Comparison of ENCODE assay signal across 24 cellular contexts in the genomic region with DNA sequence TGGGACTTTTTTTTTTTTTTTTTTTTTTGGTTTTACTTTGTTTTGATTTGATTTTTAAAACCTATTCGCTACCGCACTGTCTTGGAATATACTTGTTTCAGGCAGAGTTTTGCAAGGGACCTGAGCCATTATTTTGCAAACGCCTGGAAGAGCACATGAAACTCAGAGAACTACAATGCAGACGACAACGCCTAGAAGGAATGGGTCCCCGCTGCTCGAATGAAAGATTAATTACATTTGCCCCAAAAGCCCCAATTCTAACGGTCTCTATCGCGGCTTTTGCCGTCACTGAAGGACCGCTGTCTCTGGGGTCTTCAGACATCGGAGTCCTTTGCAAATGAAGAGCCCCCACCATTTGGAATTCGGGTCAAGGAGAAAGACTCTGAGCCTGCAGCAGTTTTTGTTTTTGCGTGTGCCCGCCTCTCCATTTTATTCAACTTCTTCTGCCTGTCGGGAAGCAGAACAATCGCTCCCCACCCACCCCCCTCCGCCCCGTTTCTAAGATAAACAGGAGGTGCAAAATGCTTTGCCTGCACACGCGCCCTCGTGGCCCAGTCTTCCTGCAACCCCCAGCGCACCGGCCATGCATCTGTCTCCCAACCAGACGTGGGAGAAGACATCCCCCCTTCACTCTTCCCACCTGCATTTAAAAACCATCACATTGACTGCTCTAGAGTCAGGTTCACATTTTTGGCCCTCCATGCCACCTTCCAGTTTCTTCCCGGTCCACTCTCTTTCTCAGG. TPM values are rescaled to one million over a fixed set of nuclear protein-coding genes. Genes with fewer than 3 reads are reported as not detected.
DNase-seq lines count a peak whose midpoint lies in the region; ATAC-seq, FAIRE-seq and TF ChIP-seq lines count a peak whose summit lies in the region.
"Had no signal": no experiment of that assay in that cellular context is flagged by ENCODE, and none has a peak within 500 bp of the region (broad histone marks: within the 10 kb centered on the region; RNA-seq: fewer than 3 reads in every experiment).

No MANE protein-coding gene starts in this region.

- CTCF ChIA-PET in activated CD4-positive, alpha-beta T cell treated with anti-CD3 and anti-CD28 coated beads, Interleukin-2, amount 10 ng/mL, durations not matched to agents 7 days and 5 days (lab: Charles Lee), result no interaction called here
- CTCF ChIA-PET in activated CD4-positive, alpha-beta T cell treated with anti-CD3 and anti-CD28 coated beads for 36 hours (lab: Charles Lee), result no interaction called here

- H3K9me3 ChIP-seq in iPS-18a (ENCODE audit: control insufficient read depth, low read depth, low read length), result no peaks in the 10 kb centered on the region
- H3K9me3 ChIP-seq: A549, breast epithelium, mucosa of descending colon had no signal

- FAIRE-seq in H54 (lab: Jason Lieb, UNC), result no peak
- FAIRE-seq: A549, GM18507 had no signal

- POLR2A ChIA-PET in activated CD4-positive, alpha-beta T cell treated with anti-CD3 and anti-CD28 coated beads, Interleukin-2, amount 10 ng/mL, durations not matched to agents 7 days and 5 days (lab: Charles Lee), result no interaction called here
- POLR2A ChIA-PET in activated CD4-positive, alpha-beta T cell treated with anti-CD3 and anti-CD28 coated beads for 36 hours (lab: Charles Lee), result interaction anchor here (0.6 kb wide), 1 partner anchor 1535 kb away, joined by 5 read pairs; no protein-coding TSS in a partner anchor

- no peak overlapping the region for H3K27ac ChIP-seq in iPS-18a (ENCODE audit: low read length)
- peak overlapping the region; percentile 93 for H3K27ac ChIP-seq in substantia nigra (ENCODE audit: low read depth, low read length, poor library complexity, severe bottlenecking)
- H3K27ac ChIP-seq: A549, breast epithelium, C4-2B, HL-60, KMS-11, parathyroid adenoma, SK-N-MC had no signal

- no peak for DNase-seq in activated CD4-positive, alpha-beta T cell treated with anti-CD3 and anti-CD28 coated beads, Interleukin-2, amount 10 ng/mL, durations not matched to agents 7 days and 5 days
- DNase-seq in activated CD4-positive, alpha-beta T cell treated with anti-CD3 and anti-CD28 coated beads for 36 hours, result no peak
- no peak for DNase-seq in activated T-helper 1 cell treated with anti-CD3 and anti-CD28 coated beads, Interleukin-12 subunit alpha, Interleukin-12 subunit beta, Interleukin-2, Interleukin-4 antibody, amounts not matched to agents 30 ng/mL and 10 ng/mL and 1 ng/mL, durations not matched to agents 14 hours and 24 hours and 36 hours (ENCODE audit: low spot score)
- peak in 5 of 49 donors; percentile 30 to 67 (median 32) for DNase-seq in substantia nigra (lab: John Stamatoyannopoulos, UW)
- DNase-seq in H54 (ENCODE audit: insufficient read length, low spot score), result no peak
- DNase-seq in NK-92 treated with Interleukin-12 subunit alpha and Interleukin-12 subunit beta, amount 100 ng/mL, for 24 hours (lab: John Stamatoyannopoulos, UW), result no peak
- no peak for DNase-seq in activated CD4-positive, alpha-beta T cell treated with anti-CD3 and anti-CD28 coated beads for 4 hours
- DNase-seq: activated naive CD4-positive, alpha-beta T cell treated with anti-CD3 and anti-CD28 coated beads, Interleukin-2, amount 50 U/mL, for 16 hours; left colon; mucosa of descending colon; NCI-H1092 treated with DMSO at 0.1 percent for 48 hours; NCI-H82; stimulated activated CD4-positive, alpha-beta T cell treated with anti-CD3 and anti-CD28 coated beads, Interleukin-4, amount 100 ng/mL, for 24 hours; trophoblast cell had no signal

- no peaks in the 10 kb centered on the region for H3K36me3 Mint-ChIP-seq in activated CD4-positive, alpha-beta T cell treated with anti-CD3 and anti-CD28 coated beads, Interleukin-2, amount 10 ng/mL, durations not matched to agents 7 days and 5 days (ENCODE audit: low read depth)
- peaks cover 16% of the 10 kb centered on the region for H3K36me3 Mint-ChIP-seq in activated CD4-positive, alpha-beta T cell treated with anti-CD3 and anti-CD28 coated beads for 36 hours (ENCODE audit: low read depth)
- H3K36me3 Mint-ChIP-seq in activated T-helper 1 cell treated with anti-CD3 and anti-CD28 coated beads, Interleukin-12 subunit alpha, Interleukin-12 subunit beta, Interleukin-2, Interleukin-4 antibody, amounts not matched to agents 30 ng/mL and 10 ng/mL and 1 ng/mL, durations not matched to agents 14 hours and 24 hours and 36 hours (ENCODE audit: low read depth), result peaks cover 2% of the 10 kb centered on the region

- H3K9me3 Mint-ChIP-seq in activated CD4-positive, alpha-beta T cell treated with anti-CD3 and anti-CD28 coated beads, Interleukin-2, amount 10 ng/mL, durations not matched to agents 7 days and 5 days, result peaks cover 7% of the 10 kb centered on the region
- H3K9me3 Mint-ChIP-seq in activated CD4-positive, alpha-beta T cell treated with anti-CD3 and anti-CD28 coated beads for 36 hours (ENCODE audit: low read depth), result peaks cover 18% of the 10 kb centered on the region
- H3K9me3 Mint-ChIP-seq in activated T-helper 1 cell treated with anti-CD3 and anti-CD28 coated beads, Interleukin-12 subunit alpha, Interleukin-12 subunit beta, Interleukin-2, Interleukin-4 antibody, amounts not matched to agents 30 ng/mL and 10 ng/mL and 1 ng/mL, durations not matched to agents 14 hours and 24 hours and 36 hours, result peaks cover 4% of the 10 kb centered on the region

- intact Hi-C loops in activated CD4-positive, alpha-beta T cell treated with anti-CD3 and anti-CD28 coated beads for 36 hours (cut with DNase I, micrococcal nuclease), result loop anchor here in 1 of 2 experiments (5.0 kb wide), 1 partner anchor 957 kb away; no protein-coding TSS in a partner anchor
- intact Hi-C loops in activated T-helper 1 cell treated with anti-CD3 and anti-CD28 coated beads, Interleukin-12 subunit alpha, Interleukin-12 subunit beta, Interleukin-2, Interleukin-4 antibody, amounts not matched to agents 30 ng/mL and 10 ng/mL and 1 ng/mL, durations not matched to agents 14 hours and 24 hours and 36 hours (cut with micrococcal nuclease), result loop anchor here (5.0 kb wide), 2 partner anchors 33 to 957 kb away; no protein-coding TSS in a partner anchor

- H3K36me3 ChIP-seq in iPS-18a (ENCODE audit: control insufficient read depth, low read depth, low read length), result no peaks in the 10 kb centered on the region
- H3K36me3 ChIP-seq: breast epithelium had no signal

- H3K4me1 Mint-ChIP-seq in activated CD4-positive, alpha-beta T cell treated with anti-CD3 and anti-CD28 coated beads, Interleukin-2, amount 10 ng/mL, durations not matched to agents 7 days and 5 days, result peaks cover 10% of the 10 kb centered on the region
- peaks cover 12% of the 10 kb centered on the region for H3K4me1 Mint-ChIP-seq in activated CD4-positive, alpha-beta T cell treated with anti-CD3 and anti-CD28 coated beads for 36 hours
- H3K4me1 Mint-ChIP-seq in activated T-helper 1 cell treated with anti-CD3 and anti-CD28 coated beads, Interleukin-12 subunit alpha, Interleukin-12 subunit beta, Interleukin-2, Interleukin-4 antibody, amounts not matched to agents 30 ng/mL and 10 ng/mL and 1 ng/mL, durations not matched to agents 14 hours and 24 hours and 36 hours (ENCODE audit: low read depth), result peaks cover 10% of the 10 kb centered on the region

- no peak for TF ChIP-seq POLR2A in H54 (IDR thresholded peaks at IDR 0.05; ENCODE audit: low read depth, low read length)

- ATAC-seq in activated CD4-positive, alpha-beta T cell treated with anti-CD3 and anti-CD28 coated beads for 36 hours, result no peak
- ATAC-seq: A549, left colon, mucosa of descending colon, Panc1 had no signal

- peak overlapping the region; percentile 25 for H3K4me3 Mint-ChIP-seq in activated CD4-positive, alpha-beta T cell treated with anti-CD3 and anti-CD28 coated beads, Interleukin-2, amount 10 ng/mL, durations not matched to agents 7 days and 5 days
- no peak overlapping the region for H3K4me3 Mint-ChIP-seq in activated CD4-positive, alpha-beta T cell treated with anti-CD3 and anti-CD28 coated beads for 36 hours
- no peak overlapping the region for H3K4me3 Mint-ChIP-seq in activated T-helper 1 cell treated with anti-CD3 and anti-CD28 coated beads, Interleukin-12 subunit alpha, Interleukin-12 subunit beta, Interleukin-2, Interleukin-4 antibody, amounts not matched to agents 30 ng/mL and 10 ng/mL and 1 ng/mL, durations not matched to agents 14 hours and 24 hours and 36 hours

- H3K27me3 Mint-ChIP-seq in activated CD4-positive, alpha-beta T cell treated with anti-CD3 and anti-CD28 coated beads, Interleukin-2, amount 10 ng/mL, durations not matched to agents 7 days and 5 days, result peaks cover 93% of the 10 kb centered on the region
- peaks cover 88% of the 10 kb centered on the region for H3K27me3 Mint-ChIP-seq in activated CD4-positive, alpha-beta T cell treated with anti-CD3 and anti-CD28 coated beads for 36 hours
- peaks cover 87% of the 10 kb centered on the region for H3K27me3 Mint-ChIP-seq in activated T-helper 1 cell treated with anti-CD3 and anti-CD28 coated beads, Interleukin-12 subunit alpha, Interleukin-12 subunit beta, Interleukin-2, Interleukin-4 antibody, amounts not matched to agents 30 ng/mL and 10 ng/mL and 1 ng/mL, durations not matched to agents 14 hours and 24 hours and 36 hours (ENCODE audit: insufficient read depth)

- H3K9ac ChIP-seq in iPS-18a (ENCODE audit: low read length), result no peak overlapping the region
- H3K9ac ChIP-seq: KMS-11, parathyroid adenoma had no signal

- peak overlapping the region; percentile 69 for H3K27ac Mint-ChIP-seq in activated CD4-positive, alpha-beta T cell treated with anti-CD3 and anti-CD28 coated beads, Interleukin-2, amount 10 ng/mL, durations not matched to agents 7 days and 5 days
- no peak overlapping the region for H3K27ac Mint-ChIP-seq in activated CD4-positive, alpha-beta T cell treated with anti-CD3 and anti-CD28 coated beads for 36 hours
- H3K27ac Mint-ChIP-seq in activated T-helper 1 cell treated with anti-CD3 and anti-CD28 coated beads, Interleukin-12 subunit alpha, Interleukin-12 subunit beta, Interleukin-2, Interleukin-4 antibody, amounts not matched to agents 30 ng/mL and 10 ng/mL and 1 ng/mL, durations not matched to agents 14 hours and 24 hours and 36 hours, result peak overlapping the region; percentile 73

- H3K4me3 ChIP-seq in iPS-18a (ENCODE audit: low read length), result peak overlapping the region; percentile 55
- H3K4me3 ChIP-seq: A549, mucosa of descending colon, SK-N-MC had no signal

- H3K4me1 ChIP-seq in iPS-18a (ENCODE audit: control insufficient read depth, low read depth, low read length), result peaks cover 82% of the 10 kb centered on the region
- H3K4me1 ChIP-seq: breast epithelium, parathyroid adenoma had no signal

- H3K27me3 ChIP-seq in iPS-18a (ENCODE audit: control insufficient read depth, insufficient read depth, low read length), result peaks cover 46% of the 10 kb centered on the region

RNA-seq across cellular contexts. Expression of a gene that starts 13.5 kb away (rescaled TPM):
- not detected for total RNA-seq in activated CD4-positive, alpha-beta T cell treated with anti-CD3 and anti-CD28 coated beads, Interleukin-2, amount 10 ng/mL, durations not matched to agents 7 days and 5 days
- total RNA-seq in activated CD4-positive, alpha-beta T cell treated with anti-CD3 and anti-CD28 coated beads for 36 hours, result not detected
- 0.07 and 0.10 TPM in 2 replicates for total RNA-seq in activated T-helper 1 cell treated with anti-CD3 and anti-CD28 coated beads, Interleukin-12 subunit alpha, Interleukin-12 subunit beta, Interleukin-2, Interleukin-4 antibody, amounts not matched to agents 30 ng/mL and 10 ng/mL and 1 ng/mL, durations not matched to agents 14 hours and 24 hours and 36 hours
